15 cellular contexts compared by ENCODE assay signal in the genomic region with DNA sequence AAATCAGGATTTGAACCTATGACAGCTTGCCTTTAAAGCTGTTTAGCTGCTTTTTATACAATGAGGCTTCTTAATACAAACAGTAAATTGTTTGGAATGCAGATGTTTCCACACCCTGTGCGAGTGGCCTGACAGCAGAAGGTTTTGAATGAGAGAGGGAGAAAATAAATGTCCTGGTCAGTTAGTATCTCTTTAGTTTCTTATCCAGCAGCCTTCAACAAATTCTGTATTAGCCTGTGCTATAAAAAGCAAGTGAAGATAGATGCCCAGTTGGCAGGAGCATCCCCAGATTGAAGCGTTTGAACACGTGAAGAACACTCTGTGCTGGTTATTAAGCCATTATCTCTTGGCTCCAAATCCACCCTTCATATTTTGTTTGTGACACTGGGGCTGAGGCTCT.
DNase-seq lines count a peak whose midpoint lies in the region; ATAC-seq and TF ChIP-seq lines count a peak whose summit lies in the region.
"Had no signal": no experiment of that assay in that cellular context is flagged by ENCODE, and none has a peak within 500 bp of the region (broad histone marks: within the 10 kb centered on the region; RNA-seq: fewer than 3 reads in every experiment).

No MANE protein-coding gene starts in this region.

- H3K27me3 Mint-ChIP-seq in activated naive CD8-positive, alpha-beta T cell treated with anti-CD3 and anti-CD28 coated beads, Interleukin-2, amount 50 U/mL, for 24 hours, result no peaks in the 10 kb centered on the region
- H3K27me3 Mint-ChIP-seq: B cell, IgD-negative memory B cell had no signal

- intact Hi-C loops in body of pancreas (cut with DNase I), result no loop called here

- no peaks in the 10 kb centered on the region for H3K36me3 ChIP-seq in body of pancreas (replicated peaks in 1 of 2; ENCODE audit: insufficient read depth in 1 of 2, low read depth in 2 of 2)

- WGBS in body of pancreas, 2 donors, result 67 to 71% methylated on average over 3 of the region's 3 CpGs

- in situ Hi-C loops in G401 (cut with HindIII; ENCODE audit: low sequenced_read_pairs), result no loop called here

- H3K27ac ChIP-seq in body of pancreas (no peak overlapping the region), foreskin keratinocyte (peak overlapping the region; percentile 74)

- TF ChIP-seq POLR2A in body of pancreas (IDR thresholded peaks at IDR 0.05), result no peak

- H3K27me3 ChIP-seq in body of pancreas, result no peaks in the 10 kb centered on the region
- no peaks in the 10 kb centered on the region for H3K27me3 ChIP-seq in foreskin keratinocyte

- no peaks in the 10 kb centered on the region for H3K9me3 Mint-ChIP-seq in activated naive CD8-positive, alpha-beta T cell treated with anti-CD3 and anti-CD28 coated beads, Interleukin-2, amount 50 U/mL, for 24 hours
- H3K9me3 Mint-ChIP-seq: IgD-negative memory B cell had no signal

- ATAC-seq in body of pancreas, result peak; percentile 58
- ATAC-seq in foreskin keratinocyte, result peak; percentile 8
- ATAC-seq in activated naive CD8-positive, alpha-beta T cell treated with anti-CD3 and anti-CD28 coated beads, Interleukin-2, amount 50 U/mL, for 24 hours, result no peak
- no peak for ATAC-seq in HG02571 (IDR thresholded peaks at IDR 0.05; ENCODE audit: unreplicated experiment)

- no peaks in the 10 kb centered on the region for H3K9me3 ChIP-seq in body of pancreas

- H3K36me3 Mint-ChIP-seq in activated naive CD8-positive, alpha-beta T cell treated with anti-CD3 and anti-CD28 coated beads, Interleukin-2, amount 50 U/mL, for 24 hours (ENCODE audit: low read depth), result no peaks in the 10 kb centered on the region
- H3K36me3 Mint-ChIP-seq: IgD-negative memory B cell had no signal

- H3K4me1 Mint-ChIP-seq in activated naive CD8-positive, alpha-beta T cell treated with anti-CD3 and anti-CD28 coated beads, Interleukin-2, amount 50 U/mL, for 24 hours, result peaks cover 54% of the 10 kb centered on the region

- no peak overlapping the region for H3K4me3 ChIP-seq in body of pancreas

- TF ChIP-seq CTCF in body of pancreas (IDR thresholded peaks at IDR 0.05), result no peak
- TF ChIP-seq CTCF in foreskin keratinocyte (conservative IDR thresholded peaks at IDR 0.05), result no peak

- no peak overlapping the region for H3K4me3 Mint-ChIP-seq in activated naive CD8-positive, alpha-beta T cell treated with anti-CD3 and anti-CD28 coated beads, Interleukin-2, amount 50 U/mL, for 24 hours
- H3K4me3 Mint-ChIP-seq: B cell, IgD-negative memory B cell had no signal

- peaks cover 3% of the 10 kb centered on the region for H3K4me1 ChIP-seq in body of pancreas
- peaks cover 52% of the 10 kb centered on the region for H3K4me1 ChIP-seq in foreskin keratinocyte

- DNase-seq in G401 (ENCODE audit: low spot score), result peak; percentile 89
- DNase-seq in body of pancreas, result peak in 2 of 4 donors; percentile 26 to 47
- DNase-seq in foreskin keratinocyte, result peak in 1 of 2 donors; percentile 67
- DNase-seq in renal cortical epithelial cell (ENCODE audit: low read depth), result peak; percentile 28
- DNase-seq in activated naive CD8-positive, alpha-beta T cell treated with anti-CD3 and anti-CD28 coated beads, Interleukin-2, amount 50 U/mL, for 24 hours, result no peak
- no peak for DNase-seq in NCI-H146 (lab: John Stamatoyannopoulos, UW)
- no peak for DNase-seq in activated CD8-positive, alpha-beta memory T cell treated with anti-CD3 and anti-CD28 coated beads, Interleukin-2, amount 50 U/mL, for 4 hours
- DNase-seq: activated naive CD4-positive, alpha-beta T cell treated with Interleukin-2 at 50 U/mL for 16 hours; DMS53; islet precursor cell; NCI-H1694 treated with DMSO at 0.1 percent for 48 hours; stimulated activated CD4-positive, alpha-beta T cell treated with anti-CD3 and anti-CD28 coated beads, Interleukin-1b, Interleukin-23, amount 100 ng/mL, for 48 hours had no signal

- no peak overlapping the region for H3K27ac Mint-ChIP-seq in activated naive CD8-positive, alpha-beta T cell treated with anti-CD3 and anti-CD28 coated beads, Interleukin-2, amount 50 U/mL, for 24 hours
- H3K27ac Mint-ChIP-seq: B cell, IgD-negative memory B cell had no signal

Comparison
In these comparisons a context has a peak if more than half of its experiments do, and no peak if none do; other contexts are left out.
1. DNase-seq: peak in G401 (single experiment) and renal cortical epithelial cell (single experiment); none in activated naive CD8-positive, alpha-beta T cell treated with anti-CD3 and anti-CD28 coated beads, Interleukin-2, amount 50 U/mL, for 24 hours (single experiment), NCI-H146 (single experiment) and activated CD8-positive, alpha-beta memory T cell treated with anti-CD3 and anti-CD28 coated beads, Interleukin-2, amount 50 U/mL, for 4 hours (single experiment).
2. ATAC-seq: peak in body of pancreas (single experiment) and foreskin keratinocyte (single experiment); none in activated naive CD8-positive, alpha-beta T cell treated with anti-CD3 and anti-CD28 coated beads, Interleukin-2, amount 50 U/mL, for 24 hours (single experiment) and HG02571 (single experiment).